Comparison of ENCODE assay signal across 15 cellular contexts in genomic region chr1:91640877-91641526, GRCh38.
A peak's percentile ranks its signal among the peaks of the same experiment; 100 is the strongest.
DNase-seq lines count a peak whose midpoint lies in the region; ATAC-seq and TF ChIP-seq lines count a peak whose summit lies in the region.
"Had no signal": no experiment of that assay in that cellular context is flagged by ENCODE, and none has a peak within 500 bp of the region (broad histone marks: within the 10 kb centered on the region; RNA-seq: fewer than 3 reads in every experiment).

No MANE protein-coding gene starts in this region.

- H3K4me1 ChIP-seq in lower lobe of right lung = no peaks in the 10 kb centered on the region
- H3K4me1 ChIP-seq: A549 had no signal

- peaks cover 11% of the 10 kb centered on the region for H3K27me3 Mint-ChIP-seq in endothelial cell (ENCODE audit: unreplicated experiment)
- H3K27me3 Mint-ChIP-seq in stimulated activated naive CD8-positive, alpha-beta T cell treated with anti-CD3 and anti-CD28 coated beads, Interleukin-15, amount 100 ng/mL, for 72 hours = peaks cover 22% of the 10 kb centered on the region
- H3K27me3 Mint-ChIP-seq: CD4-positive, alpha-beta memory T cell had no signal

- H3K9me3 Mint-ChIP-seq in endothelial cell (ENCODE audit: unreplicated experiment) = peaks cover 5% of the 10 kb centered on the region
- peaks cover 15 to 29% of the 10 kb centered on the region in 2 donors for H3K9me3 Mint-ChIP-seq in stimulated activated naive CD8-positive, alpha-beta T cell treated with anti-CD3 and anti-CD28 coated beads, Interleukin-15, amount 100 ng/mL, for 72 hours

- H3K4me3 ChIP-seq in lower lobe of right lung = no peak overlapping the region
- H3K4me3 ChIP-seq: A549, GM23338 had no signal

- H3K4me3 Mint-ChIP-seq in endothelial cell (ENCODE audit: unreplicated experiment) = peak overlapping the region; percentile 9
- H3K4me3 Mint-ChIP-seq in stimulated activated naive CD8-positive, alpha-beta T cell treated with anti-CD3 and anti-CD28 coated beads, Interleukin-15, amount 100 ng/mL, for 72 hours = no peak overlapping the region
- H3K4me3 Mint-ChIP-seq: CD4-positive, alpha-beta memory T cell; GM23338 had no signal

- no peak for TF ChIP-seq CTCF in endothelial cell (IDR thresholded peaks at IDR 0.05; ENCODE audit: unreplicated experiment)
- TF ChIP-seq CTCF in lower lobe of right lung (IDR thresholded peaks at IDR 0.05) = no peak

- H3K27me3 ChIP-seq in lower lobe of right lung (ENCODE audit: low read depth) = no peaks in the 10 kb centered on the region

- no peaks in the 10 kb centered on the region for H3K36me3 ChIP-seq in lower lobe of right lung

- DNase-seq in NCI-H510A treated with DMSO at 0.1 percent for 48 hours (lab: John Stamatoyannopoulos, UW) (peak; percentile 6), NCI-H510A (lab: John Stamatoyannopoulos, UW) (no peak), DMS53 (lab: John Stamatoyannopoulos, UW) (peak; percentile 70), endothelial cell (ENCODE audit: low spot score) (no peak), lower lobe of right lung (no peak), substantia nigra (lab: John Stamatoyannopoulos, UW) (no peak), inferior parietal cortex (ENCODE audit: extremely low spot score) (no peak)
- no peak for DNase-seq in stimulated activated naive CD8-positive, alpha-beta T cell treated with anti-CD3 and anti-CD28 coated beads, Interleukin-15, amount 100 ng/mL, for 72 hours
- DNase-seq: AML-193; CD4-positive, alpha-beta memory T cell; HCEC 1CT had no signal

- H3K27ac ChIP-seq in lower lobe of right lung = no peak overlapping the region
- H3K27ac ChIP-seq in substantia nigra (ENCODE audit: low read depth, low read length, poor library complexity, severe bottlenecking) = no peak overlapping the region
- H3K27ac ChIP-seq: 22Rv1, A549, C4-2B had no signal

- no peaks in the 10 kb centered on the region for H3K9me3 ChIP-seq in lower lobe of right lung
- H3K9me3 ChIP-seq: A549 had no signal

- intact Hi-C loops in lower lobe of right lung (cut with DNase I) = no loop called here

- H3K27ac Mint-ChIP-seq in endothelial cell (ENCODE audit: unreplicated experiment) = no peak overlapping the region
- H3K27ac Mint-ChIP-seq in stimulated activated naive CD8-positive, alpha-beta T cell treated with anti-CD3 and anti-CD28 coated beads, Interleukin-15, amount 100 ng/mL, for 72 hours = no peak overlapping the region
- H3K27ac Mint-ChIP-seq: CD4-positive, alpha-beta memory T cell; GM23338 had no signal

- H3K4me1 Mint-ChIP-seq in endothelial cell (ENCODE audit: unreplicated experiment) = peaks cover 18% of the 10 kb centered on the region
- peaks cover 4% of the 10 kb centered on the region for H3K4me1 Mint-ChIP-seq in stimulated activated naive CD8-positive, alpha-beta T cell treated with anti-CD3 and anti-CD28 coated beads, Interleukin-15, amount 100 ng/mL, for 72 hours

- peak; percentile 39 to 77 for ATAC-seq in lower lobe of right lung
- no peak for ATAC-seq in stimulated activated naive CD8-positive, alpha-beta T cell treated with anti-CD3 and anti-CD28 coated beads, Interleukin-15, amount 100 ng/mL, for 72 hours
- ATAC-seq: A549, GM23338 had no signal

- peaks cover 21% of the 10 kb centered on the region for H3K36me3 Mint-ChIP-seq in endothelial cell (ENCODE audit: low read depth, unreplicated experiment)

Comparison
In these comparisons a context has a peak if more than half of its experiments do, and no peak if none do; other contexts are left out.
1. DNase-seq: peak in NCI-H510A treated with DMSO at 0.1 percent for 48 hours (single experiment) and DMS53 (single experiment); none in NCI-H510A (single experiment), endothelial cell (single experiment), lower lobe of right lung (single experiment), stimulated activated naive CD8-positive, alpha-beta T cell treated with anti-CD3 and anti-CD28 coated beads, Interleukin-15, amount 100 ng/mL, for 72 hours (0 of 2), substantia nigra (0 of 49) and inferior parietal cortex (single experiment).